ENCODE assay signal across 1 cellular context in the genomic region with DNA sequence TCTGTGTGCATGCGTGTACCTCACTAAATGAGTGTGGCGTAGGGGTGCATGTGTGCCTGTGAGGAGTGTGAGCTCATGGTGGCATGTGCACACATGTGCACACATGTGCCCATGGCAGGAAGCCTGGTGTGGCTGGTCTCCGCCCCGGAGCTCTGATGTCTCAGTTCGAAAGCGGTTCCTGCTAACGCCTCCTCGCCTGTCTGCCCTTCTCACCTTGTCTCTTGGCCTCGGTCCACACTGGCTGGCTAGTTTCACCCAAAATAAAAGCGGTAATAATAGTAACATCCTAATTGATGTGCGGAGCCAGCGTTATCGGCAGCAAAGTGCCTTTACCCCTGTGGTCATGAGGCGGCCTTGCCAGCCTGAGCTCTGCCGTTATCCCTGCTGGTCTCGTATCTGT.
TF ChIP-seq lines count a peak whose summit lies in the region.

No MANE protein-coding gene starts in this region.

TF ChIP-seq in H1, 55 proteins besides CTCF, POLR2A, EP300 and RAD21 (continued from another document):
- TF ChIP-seq, protein P1, sequence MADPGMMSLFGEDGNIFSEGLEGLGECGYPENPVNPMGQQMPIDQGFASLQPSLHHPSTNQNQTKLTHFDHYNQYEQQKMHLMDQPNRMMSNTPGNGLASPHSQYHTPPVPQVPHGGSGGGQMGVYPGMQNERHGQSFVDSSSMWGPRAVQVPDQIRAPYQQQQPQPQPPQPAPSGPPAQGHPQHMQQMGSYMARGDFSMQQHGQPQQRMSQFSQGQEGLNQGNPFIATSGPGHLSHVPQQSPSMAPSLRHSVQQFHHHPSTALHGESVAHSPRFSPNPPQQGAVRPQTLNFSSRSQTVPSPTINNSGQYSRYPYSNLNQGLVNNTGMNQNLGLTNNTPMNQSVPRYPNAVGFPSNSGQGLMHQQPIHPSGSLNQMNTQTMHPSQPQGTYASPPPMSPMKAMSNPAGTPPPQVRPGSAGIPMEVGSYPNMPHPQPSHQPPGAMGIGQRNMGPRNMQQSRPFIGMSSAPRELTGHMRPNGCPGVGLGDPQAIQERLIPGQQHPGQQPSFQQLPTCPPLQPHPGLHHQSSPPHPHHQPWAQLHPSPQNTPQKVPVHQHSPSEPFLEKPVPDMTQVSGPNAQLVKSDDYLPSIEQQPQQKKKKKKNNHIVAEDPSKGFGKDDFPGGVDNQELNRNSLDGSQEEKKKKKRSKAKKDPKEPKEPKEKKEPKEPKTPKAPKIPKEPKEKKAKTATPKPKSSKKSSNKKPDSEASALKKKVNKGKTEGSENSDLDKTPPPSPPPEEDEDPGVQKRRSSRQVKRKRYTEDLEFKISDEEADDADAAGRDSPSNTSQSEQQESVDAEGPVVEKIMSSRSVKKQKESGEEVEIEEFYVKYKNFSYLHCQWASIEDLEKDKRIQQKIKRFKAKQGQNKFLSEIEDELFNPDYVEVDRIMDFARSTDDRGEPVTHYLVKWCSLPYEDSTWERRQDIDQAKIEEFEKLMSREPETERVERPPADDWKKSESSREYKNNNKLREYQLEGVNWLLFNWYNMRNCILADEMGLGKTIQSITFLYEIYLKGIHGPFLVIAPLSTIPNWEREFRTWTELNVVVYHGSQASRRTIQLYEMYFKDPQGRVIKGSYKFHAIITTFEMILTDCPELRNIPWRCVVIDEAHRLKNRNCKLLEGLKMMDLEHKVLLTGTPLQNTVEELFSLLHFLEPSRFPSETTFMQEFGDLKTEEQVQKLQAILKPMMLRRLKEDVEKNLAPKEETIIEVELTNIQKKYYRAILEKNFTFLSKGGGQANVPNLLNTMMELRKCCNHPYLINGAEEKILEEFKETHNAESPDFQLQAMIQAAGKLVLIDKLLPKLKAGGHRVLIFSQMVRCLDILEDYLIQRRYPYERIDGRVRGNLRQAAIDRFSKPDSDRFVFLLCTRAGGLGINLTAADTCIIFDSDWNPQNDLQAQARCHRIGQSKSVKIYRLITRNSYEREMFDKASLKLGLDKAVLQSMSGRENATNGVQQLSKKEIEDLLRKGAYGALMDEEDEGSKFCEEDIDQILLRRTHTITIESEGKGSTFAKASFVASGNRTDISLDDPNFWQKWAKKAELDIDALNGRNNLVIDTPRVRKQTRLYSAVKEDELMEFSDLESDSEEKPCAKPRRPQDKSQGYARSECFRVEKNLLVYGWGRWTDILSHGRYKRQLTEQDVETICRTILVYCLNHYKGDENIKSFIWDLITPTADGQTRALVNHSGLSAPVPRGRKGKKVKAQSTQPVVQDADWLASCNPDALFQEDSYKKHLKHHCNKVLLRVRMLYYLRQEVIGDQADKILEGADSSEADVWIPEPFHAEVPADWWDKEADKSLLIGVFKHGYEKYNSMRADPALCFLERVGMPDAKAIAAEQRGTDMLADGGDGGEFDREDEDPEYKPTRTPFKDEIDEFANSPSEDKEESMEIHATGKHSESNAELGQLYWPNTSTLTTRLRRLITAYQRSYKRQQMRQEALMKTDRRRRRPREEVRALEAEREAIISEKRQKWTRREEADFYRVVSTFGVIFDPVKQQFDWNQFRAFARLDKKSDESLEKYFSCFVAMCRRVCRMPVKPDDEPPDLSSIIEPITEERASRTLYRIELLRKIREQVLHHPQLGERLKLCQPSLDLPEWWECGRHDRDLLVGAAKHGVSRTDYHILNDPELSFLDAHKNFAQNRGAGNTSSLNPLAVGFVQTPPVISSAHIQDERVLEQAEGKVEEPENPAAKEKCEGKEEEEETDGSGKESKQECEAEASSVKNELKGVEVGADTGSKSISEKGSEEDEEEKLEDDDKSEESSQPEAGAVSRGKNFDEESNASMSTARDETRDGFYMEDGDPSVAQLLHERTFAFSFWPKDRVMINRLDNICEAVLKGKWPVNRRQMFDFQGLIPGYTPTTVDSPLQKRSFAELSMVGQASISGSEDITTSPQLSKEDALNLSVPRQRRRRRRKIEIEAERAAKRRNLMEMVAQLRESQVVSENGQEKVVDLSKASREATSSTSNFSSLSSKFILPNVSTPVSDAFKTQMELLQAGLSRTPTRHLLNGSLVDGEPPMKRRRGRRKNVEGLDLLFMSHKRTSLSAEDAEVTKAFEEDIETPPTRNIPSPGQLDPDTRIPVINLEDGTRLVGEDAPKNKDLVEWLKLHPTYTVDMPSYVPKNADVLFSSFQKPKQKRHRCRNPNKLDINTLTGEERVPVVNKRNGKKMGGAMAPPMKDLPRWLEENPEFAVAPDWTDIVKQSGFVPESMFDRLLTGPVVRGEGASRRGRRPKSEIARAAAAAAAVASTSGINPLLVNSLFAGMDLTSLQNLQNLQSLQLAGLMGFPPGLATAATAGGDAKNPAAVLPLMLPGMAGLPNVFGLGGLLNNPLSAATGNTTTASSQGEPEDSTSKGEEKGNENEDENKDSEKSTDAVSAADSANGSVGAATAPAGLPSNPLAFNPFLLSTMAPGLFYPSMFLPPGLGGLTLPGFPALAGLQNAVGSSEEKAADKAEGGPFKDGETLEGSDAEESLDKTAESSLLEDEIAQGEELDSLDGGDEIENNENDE (IDR thresholded peaks at IDR 0.05; ENCODE audit: insufficient replicate concordance, low read length): no peak
- TF ChIP-seq GTF2F1 (IDR thresholded peaks at IDR 0.05; ENCODE audit: borderline replicate concordance, low read depth, low read length) (no peak), SIX5 (IDR thresholded peaks at IDR 0.05; ENCODE audit: low read depth, low read length) (no peak), SIN3A (conservative IDR thresholded peaks at IDR 0.05 in 1 of 2, IDR thresholded peaks at IDR 0.05 in 1 of 2; ENCODE audit: low read depth in 1 of 2, low read length in 2 of 2) (no peak), FOSL1 (IDR thresholded peaks at IDR 0.05; ENCODE audit: insufficient read depth, low read depth, low read length) (no peak), CBX8 (IDR thresholded peaks at IDR 0.05; ENCODE audit: borderline replicate concordance, low read depth, low read length) (no peak)
